In the genomic region with DNA sequence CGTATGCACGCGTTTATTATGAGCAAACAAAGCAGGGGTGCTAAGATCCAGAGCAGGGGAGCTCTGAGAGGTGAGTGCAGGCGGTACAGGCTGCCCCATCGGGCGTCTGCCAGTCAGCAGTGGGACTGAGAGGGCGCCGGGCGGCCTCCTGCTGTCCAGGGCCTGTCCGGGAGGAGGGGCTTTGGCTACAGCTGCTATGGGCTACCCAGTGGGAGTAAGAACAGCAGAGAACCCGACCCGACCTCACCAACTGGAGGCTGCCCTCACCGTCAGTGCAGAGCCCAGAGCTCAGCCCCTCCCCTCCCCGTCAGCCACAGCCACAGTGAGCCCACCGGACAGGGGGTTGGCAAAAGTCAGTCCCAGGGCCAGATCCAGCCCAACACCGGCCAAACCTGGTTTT, we compare ENCODE assay signal across 3 cellular contexts.
TF ChIP-seq lines count a peak whose summit lies in the region.

No MANE protein-coding gene starts in this region.

TF ChIP-seq in GM23338, 12 proteins besides CTCF, POLR2A, EP300 and RAD21 (continues in another document):
- no peak for TF ChIP-seq CREB1 (CRISPR knock-in tag; IDR thresholded peaks at IDR 0.05; ENCODE audit: low read depth)
- TF ChIP-seq JUNB (IDR thresholded peaks at IDR 0.05; ENCODE audit: unreplicated experiment) = no peak
- TF ChIP-seq, protein P1, sequence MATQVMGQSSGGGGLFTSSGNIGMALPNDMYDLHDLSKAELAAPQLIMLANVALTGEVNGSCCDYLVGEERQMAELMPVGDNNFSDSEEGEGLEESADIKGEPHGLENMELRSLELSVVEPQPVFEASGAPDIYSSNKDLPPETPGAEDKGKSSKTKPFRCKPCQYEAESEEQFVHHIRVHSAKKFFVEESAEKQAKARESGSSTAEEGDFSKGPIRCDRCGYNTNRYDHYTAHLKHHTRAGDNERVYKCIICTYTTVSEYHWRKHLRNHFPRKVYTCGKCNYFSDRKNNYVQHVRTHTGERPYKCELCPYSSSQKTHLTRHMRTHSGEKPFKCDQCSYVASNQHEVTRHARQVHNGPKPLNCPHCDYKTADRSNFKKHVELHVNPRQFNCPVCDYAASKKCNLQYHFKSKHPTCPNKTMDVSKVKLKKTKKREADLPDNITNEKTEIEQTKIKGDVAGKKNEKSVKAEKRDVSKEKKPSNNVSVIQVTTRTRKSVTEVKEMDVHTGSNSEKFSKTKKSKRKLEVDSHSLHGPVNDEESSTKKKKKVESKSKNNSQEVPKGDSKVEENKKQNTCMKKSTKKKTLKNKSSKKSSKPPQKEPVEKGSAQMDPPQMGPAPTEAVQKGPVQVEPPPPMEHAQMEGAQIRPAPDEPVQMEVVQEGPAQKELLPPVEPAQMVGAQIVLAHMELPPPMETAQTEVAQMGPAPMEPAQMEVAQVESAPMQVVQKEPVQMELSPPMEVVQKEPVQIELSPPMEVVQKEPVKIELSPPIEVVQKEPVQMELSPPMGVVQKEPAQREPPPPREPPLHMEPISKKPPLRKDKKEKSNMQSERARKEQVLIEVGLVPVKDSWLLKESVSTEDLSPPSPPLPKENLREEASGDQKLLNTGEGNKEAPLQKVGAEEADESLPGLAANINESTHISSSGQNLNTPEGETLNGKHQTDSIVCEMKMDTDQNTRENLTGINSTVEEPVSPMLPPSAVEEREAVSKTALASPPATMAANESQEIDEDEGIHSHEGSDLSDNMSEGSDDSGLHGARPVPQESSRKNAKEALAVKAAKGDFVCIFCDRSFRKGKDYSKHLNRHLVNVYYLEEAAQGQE (IDR thresholded peaks at IDR 0.05; ENCODE audit: unreplicated experiment) = no peak
- TF ChIP-seq NANOG (IDR thresholded peaks at IDR 0.05; ENCODE audit: borderline replicate concordance) = no peak
- no peak for TF ChIP-seq ZNF114 (CRISPR knock-in tag; IDR thresholded peaks at IDR 0.05)
- TF ChIP-seq POLR2AphosphoS5 (IDR thresholded peaks at IDR 0.05; ENCODE audit: low read depth) = no peak
- no peak for TF ChIP-seq EZH2 (IDR thresholded peaks at IDR 0.05; ENCODE audit: low read depth, unreplicated experiment)
- TF ChIP-seq, protein P2, sequence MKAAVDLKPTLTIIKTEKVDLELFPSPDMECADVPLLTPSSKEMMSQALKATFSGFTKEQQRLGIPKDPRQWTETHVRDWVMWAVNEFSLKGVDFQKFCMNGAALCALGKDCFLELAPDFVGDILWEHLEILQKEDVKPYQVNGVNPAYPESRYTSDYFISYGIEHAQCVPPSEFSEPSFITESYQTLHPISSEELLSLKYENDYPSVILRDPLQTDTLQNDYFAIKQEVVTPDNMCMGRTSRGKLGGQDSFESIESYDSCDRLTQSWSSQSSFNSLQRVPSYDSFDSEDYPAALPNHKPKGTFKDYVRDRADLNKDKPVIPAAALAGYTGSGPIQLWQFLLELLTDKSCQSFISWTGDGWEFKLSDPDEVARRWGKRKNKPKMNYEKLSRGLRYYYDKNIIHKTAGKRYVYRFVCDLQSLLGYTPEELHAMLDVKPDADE (IDR thresholded peaks at IDR 0.05) = no peak
- TF ChIP-seq EZH2phosphoT487 (IDR thresholded peaks at IDR 0.05; ENCODE audit: unreplicated experiment) = no peak
- TF ChIP-seq STAT1 (IDR thresholded peaks at IDR 0.05; ENCODE audit: unreplicated experiment) = no peak
- no peak for TF ChIP-seq ZNF331 (CRISPR knock-in tag; IDR thresholded peaks at IDR 0.05; ENCODE audit: low read depth)

TF ChIP-seq in IMR-90, 13 proteins besides CTCF, POLR2A, EP300 and RAD21:
- no peak for TF ChIP-seq MAZ (IDR thresholded peaks at IDR 0.05; ENCODE audit: borderline replicate concordance, low read depth, low read length)
- no peak for TF ChIP-seq BHLHE40 (IDR thresholded peaks at IDR 0.05; ENCODE audit: low read depth, low read length)
- TF ChIP-seq RCOR1 (IDR thresholded peaks at IDR 0.05; ENCODE audit: insufficient replicate concordance, low read length) = no peak
- TF ChIP-seq FOS (IDR thresholded peaks at IDR 0.05; ENCODE audit: low read depth, low read length) = no peak
- no peak for TF ChIP-seq CHD1 (IDR thresholded peaks at IDR 0.05; ENCODE audit: low read depth, low read length)
- TF ChIP-seq NFE2L2 (IDR thresholded peaks at IDR 0.05; ENCODE audit: low read depth, low read length) = no peak
- no peak for TF ChIP-seq RFX5 (IDR thresholded peaks at IDR 0.05; ENCODE audit: low read depth, low read length)
- TF ChIP-seq SMC3 (IDR thresholded peaks at IDR 0.05; ENCODE audit: low read depth, low read length) = no peak
- no peak for TF ChIP-seq MAFK (IDR thresholded peaks at IDR 0.05; ENCODE audit: low read depth, low read length)

TF ChIP-seq in SK-N-SH treated with all-trans-retinoic acid at 6 μM for 48 hours, 23 proteins besides CTCF, POLR2A, EP300 and RAD21:
- TF ChIP-seq ZFP30 (CRISPR knock-in tag; IDR thresholded peaks at IDR 0.05) (no peak), TOX (CRISPR knock-in tag; IDR thresholded peaks at IDR 0.05; ENCODE audit: borderline replicate concordance) (no peak), ESRRG (CRISPR knock-in tag; IDR thresholded peaks at IDR 0.05) (no peak), SNAI2 (CRISPR knock-in tag; IDR thresholded peaks at IDR 0.05) (no peak), ZFP3 (CRISPR knock-in tag; IDR thresholded peaks at IDR 0.05) (no peak), RARB (CRISPR knock-in tag; IDR thresholded peaks at IDR 0.05) (no peak), ISL1 (CRISPR knock-in tag; IDR thresholded peaks at IDR 0.05) (no peak), OSR1 (CRISPR knock-in tag; IDR thresholded peaks at IDR 0.05) (no peak), ZNF8 (CRISPR knock-in tag; IDR thresholded peaks at IDR 0.05) (no peak), CSDC2 (CRISPR knock-in tag; IDR thresholded peaks at IDR 0.05) (no peak), PPARA (CRISPR knock-in tag; IDR thresholded peaks at IDR 0.05; ENCODE audit: borderline replicate concordance) (no peak)
- TF ChIP-seq, protein P3, sequence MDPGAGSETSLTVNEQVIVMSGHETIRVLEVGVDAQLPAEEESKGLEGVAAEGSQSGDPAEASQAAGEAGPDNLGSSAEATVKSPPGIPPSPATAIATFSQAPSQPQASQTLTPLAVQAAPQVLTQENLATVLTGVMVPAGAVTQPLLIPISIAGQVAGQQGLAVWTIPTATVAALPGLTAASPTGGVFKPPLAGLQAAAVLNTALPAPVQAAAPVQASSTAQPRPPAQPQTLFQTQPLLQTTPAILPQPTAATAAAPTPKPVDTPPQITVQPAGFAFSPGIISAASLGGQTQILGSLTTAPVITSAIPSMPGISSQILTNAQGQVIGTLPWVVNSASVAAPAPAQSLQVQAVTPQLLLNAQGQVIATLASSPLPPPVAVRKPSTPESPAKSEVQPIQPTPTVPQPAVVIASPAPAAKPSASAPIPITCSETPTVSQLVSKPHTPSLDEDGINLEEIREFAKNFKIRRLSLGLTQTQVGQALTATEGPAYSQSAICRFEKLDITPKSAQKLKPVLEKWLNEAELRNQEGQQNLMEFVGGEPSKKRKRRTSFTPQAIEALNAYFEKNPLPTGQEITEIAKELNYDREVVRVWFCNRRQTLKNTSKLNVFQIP (CRISPR knock-in tag; IDR thresholded peaks at IDR 0.05; ENCODE audit: borderline replicate concordance, low read depth) = no peak
- TF ChIP-seq, protein P4, sequence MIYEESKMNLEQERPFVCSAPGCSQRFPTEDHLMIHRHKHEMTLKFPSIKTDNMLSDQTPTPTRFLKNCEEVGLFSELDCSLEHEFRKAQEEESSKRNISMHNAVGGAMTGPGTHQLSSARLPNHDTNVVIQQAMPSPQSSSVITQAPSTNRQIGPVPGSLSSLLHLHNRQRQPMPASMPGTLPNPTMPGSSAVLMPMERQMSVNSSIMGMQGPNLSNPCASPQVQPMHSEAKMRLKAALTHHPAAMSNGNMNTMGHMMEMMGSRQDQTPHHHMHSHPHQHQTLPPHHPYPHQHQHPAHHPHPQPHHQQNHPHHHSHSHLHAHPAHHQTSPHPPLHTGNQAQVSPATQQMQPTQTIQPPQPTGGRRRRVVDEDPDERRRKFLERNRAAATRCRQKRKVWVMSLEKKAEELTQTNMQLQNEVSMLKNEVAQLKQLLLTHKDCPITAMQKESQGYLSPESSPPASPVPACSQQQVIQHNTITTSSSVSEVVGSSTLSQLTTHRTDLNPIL (CRISPR knock-in tag; IDR thresholded peaks at IDR 0.05; ENCODE audit: low read depth) = no peak
- TF ChIP-seq, protein P5, sequence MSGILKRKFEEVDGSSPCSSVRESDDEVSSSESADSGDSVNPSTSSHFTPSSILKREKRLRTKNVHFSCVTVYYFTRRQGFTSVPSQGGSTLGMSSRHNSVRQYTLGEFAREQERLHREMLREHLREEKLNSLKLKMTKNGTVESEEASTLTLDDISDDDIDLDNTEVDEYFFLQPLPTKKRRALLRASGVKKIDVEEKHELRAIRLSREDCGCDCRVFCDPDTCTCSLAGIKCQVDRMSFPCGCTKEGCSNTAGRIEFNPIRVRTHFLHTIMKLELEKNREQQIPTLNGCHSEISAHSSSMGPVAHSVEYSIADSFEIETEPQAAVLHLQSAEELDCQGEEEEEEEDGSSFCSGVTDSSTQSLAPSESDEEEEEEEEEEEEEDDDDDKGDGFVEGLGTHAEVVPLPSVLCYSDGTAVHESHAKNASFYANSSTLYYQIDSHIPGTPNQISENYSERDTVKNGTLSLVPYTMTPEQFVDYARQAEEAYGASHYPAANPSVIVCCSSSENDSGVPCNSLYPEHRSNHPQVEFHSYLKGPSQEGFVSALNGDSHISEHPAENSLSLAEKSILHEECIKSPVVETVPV (CRISPR knock-in tag; IDR thresholded peaks at IDR 0.05) = no peak
